ENCODE assay signal across 1 cellular context in the genomic region with DNA sequence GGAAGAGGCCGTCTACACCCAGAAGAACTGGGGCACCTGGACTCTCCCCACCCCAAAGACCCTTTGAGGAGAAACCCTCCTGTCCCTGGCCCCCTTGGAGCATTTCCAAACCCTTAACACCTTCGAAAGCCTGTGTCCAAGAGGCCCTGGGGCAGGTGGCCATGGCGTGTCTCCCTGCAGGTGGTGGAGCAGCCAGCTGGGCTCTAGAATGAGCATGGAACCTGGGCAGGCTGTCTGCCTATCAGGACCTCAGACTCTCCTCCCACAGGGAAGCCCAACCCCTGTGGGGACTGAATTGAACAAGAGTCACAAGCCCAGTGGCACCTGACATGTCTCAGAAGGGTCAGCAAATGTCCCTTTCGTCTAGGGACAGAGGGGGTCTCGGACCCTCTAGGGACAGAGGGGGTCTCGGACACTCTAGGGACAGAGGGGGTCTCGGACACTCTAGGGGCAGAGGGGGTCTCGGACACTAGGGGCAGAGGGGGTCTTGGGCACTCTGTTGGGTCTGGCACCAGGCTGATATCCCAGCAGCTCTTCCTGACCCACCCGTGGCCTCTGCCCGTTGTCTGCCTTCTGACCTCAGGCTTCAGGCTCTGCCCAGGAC.
TF ChIP-seq lines count a peak whose summit lies in the region.

No MANE protein-coding gene starts in this region.

TF ChIP-seq in HepG2, 621 proteins besides CTCF, POLR2A, EP300 and RAD21 (continued from another document):
- peak; percentile 58; the same call in 1 of the 2 replicates for TF ChIP-seq MTA1 (CRISPR knock-in tag; IDR thresholded peaks at IDR 0.05; ENCODE audit: borderline replicate concordance)
- 0 out of 2 replicates have a peak, but pooled peaks have one; percentile 48 for TF ChIP-seq CAMTA2 (CRISPR knock-in tag; IDR thresholded peaks at IDR 0.05; ENCODE audit: borderline replicate concordance)
- TF ChIP-seq, protein P1, sequence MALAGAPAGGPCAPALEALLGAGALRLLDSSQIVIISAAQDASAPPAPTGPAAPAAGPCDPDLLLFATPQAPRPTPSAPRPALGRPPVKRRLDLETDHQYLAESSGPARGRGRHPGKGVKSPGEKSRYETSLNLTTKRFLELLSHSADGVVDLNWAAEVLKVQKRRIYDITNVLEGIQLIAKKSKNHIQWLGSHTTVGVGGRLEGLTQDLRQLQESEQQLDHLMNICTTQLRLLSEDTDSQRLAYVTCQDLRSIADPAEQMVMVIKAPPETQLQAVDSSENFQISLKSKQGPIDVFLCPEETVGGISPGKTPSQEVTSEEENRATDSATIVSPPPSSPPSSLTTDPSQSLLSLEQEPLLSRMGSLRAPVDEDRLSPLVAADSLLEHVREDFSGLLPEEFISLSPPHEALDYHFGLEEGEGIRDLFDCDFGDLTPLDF (CRISPR knock-in tag; IDR thresholded peaks at IDR 0.05): no peak
- TF ChIP-seq, protein P2, sequence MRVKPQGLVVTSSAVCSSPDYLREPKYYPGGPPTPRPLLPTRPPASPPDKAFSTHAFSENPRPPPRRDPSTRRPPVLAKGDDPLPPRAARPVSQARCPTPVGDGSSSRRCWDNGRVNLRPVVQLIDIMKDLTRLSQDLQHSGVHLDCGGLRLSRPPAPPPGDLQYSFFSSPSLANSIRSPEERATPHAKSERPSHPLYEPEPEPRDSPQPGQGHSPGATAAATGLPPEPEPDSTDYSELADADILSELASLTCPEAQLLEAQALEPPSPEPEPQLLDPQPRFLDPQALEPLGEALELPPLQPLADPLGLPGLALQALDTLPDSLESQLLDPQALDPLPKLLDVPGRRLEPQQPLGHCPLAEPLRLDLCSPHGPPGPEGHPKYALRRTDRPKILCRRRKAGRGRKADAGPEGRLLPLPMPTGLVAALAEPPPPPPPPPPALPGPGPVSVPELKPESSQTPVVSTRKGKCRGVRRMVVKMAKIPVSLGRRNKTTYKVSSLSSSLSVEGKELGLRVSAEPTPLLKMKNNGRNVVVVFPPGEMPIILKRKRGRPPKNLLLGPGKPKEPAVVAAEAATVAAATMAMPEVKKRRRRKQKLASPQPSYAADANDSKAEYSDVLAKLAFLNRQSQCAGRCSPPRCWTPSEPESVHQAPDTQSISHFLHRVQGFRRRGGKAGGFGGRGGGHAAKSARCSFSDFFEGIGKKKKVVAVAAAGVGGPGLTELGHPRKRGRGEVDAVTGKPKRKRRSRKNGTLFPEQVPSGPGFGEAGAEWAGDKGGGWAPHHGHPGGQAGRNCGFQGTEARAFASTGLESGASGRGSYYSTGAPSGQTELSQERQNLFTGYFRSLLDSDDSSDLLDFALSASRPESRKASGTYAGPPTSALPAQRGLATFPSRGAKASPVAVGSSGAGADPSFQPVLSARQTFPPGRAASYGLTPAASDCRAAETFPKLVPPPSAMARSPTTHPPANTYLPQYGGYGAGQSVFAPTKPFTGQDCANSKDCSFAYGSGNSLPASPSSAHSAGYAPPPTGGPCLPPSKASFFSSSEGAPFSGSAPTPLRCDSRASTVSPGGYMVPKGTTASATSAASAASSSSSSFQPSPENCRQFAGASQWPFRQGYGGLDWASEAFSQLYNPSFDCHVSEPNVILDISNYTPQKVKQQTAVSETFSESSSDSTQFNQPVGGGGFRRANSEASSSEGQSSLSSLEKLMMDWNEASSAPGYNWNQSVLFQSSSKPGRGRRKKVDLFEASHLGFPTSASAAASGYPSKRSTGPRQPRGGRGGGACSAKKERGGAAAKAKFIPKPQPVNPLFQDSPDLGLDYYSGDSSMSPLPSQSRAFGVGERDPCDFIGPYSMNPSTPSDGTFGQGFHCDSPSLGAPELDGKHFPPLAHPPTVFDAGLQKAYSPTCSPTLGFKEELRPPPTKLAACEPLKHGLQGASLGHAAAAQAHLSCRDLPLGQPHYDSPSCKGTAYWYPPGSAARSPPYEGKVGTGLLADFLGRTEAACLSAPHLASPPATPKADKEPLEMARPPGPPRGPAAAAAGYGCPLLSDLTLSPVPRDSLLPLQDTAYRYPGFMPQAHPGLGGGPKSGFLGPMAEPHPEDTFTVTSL (CRISPR knock-in tag; IDR thresholded peaks at IDR 0.05; ENCODE audit: borderline replicate concordance): 0 out of 2 replicates have a peak, but pooled peaks have one; percentile 35
- TF ChIP-seq ZNF12 (CRISPR knock-in tag; IDR thresholded peaks at IDR 0.05): no peak
- no peak for TF ChIP-seq TCF12 (IDR thresholded peaks at IDR 0.05)
- peak; percentile 23; the same call in 1 of the 2 replicates for TF ChIP-seq TCF12 (CRISPR knock-in tag; IDR thresholded peaks at IDR 0.05)
- TF ChIP-seq ZNF205 (CRISPR knock-in tag; IDR thresholded peaks at IDR 0.05): 0 out of 2 replicates have a peak, but pooled peaks have one; percentile 9
- TF ChIP-seq MEIS1 (CRISPR knock-in tag; IDR thresholded peaks at IDR 0.05; ENCODE audit: borderline replicate concordance): peak; percentile 66; the same call in 1 of the 2 replicates
- 0 out of 2 replicates have a peak, but pooled peaks have one; percentile 30 for TF ChIP-seq NR2C2 (CRISPR knock-in tag; IDR thresholded peaks at IDR 0.05; ENCODE audit: borderline replicate concordance)
- TF ChIP-seq, protein P3, sequence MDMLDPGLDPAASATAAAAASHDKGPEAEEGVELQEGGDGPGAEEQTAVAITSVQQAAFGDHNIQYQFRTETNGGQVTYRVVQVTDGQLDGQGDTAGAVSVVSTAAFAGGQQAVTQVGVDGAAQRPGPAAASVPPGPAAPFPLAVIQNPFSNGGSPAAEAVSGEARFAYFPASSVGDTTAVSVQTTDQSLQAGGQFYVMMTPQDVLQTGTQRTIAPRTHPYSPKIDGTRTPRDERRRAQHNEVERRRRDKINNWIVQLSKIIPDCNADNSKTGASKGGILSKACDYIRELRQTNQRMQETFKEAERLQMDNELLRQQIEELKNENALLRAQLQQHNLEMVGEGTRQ (IDR thresholded peaks at IDR 0.05; ENCODE audit: low read depth, low read length): no peak
- TF ChIP-seq, protein P3 (CRISPR knock-in tag; IDR thresholded peaks at IDR 0.05; ENCODE audit: borderline replicate concordance): no peak
- 0 out of 2 replicates have a peak, but pooled peaks have one; percentile 15 for TF ChIP-seq ZNF256 (CRISPR knock-in tag; conservative IDR thresholded peaks at IDR 0.05)
- TF ChIP-seq ZNF577 (CRISPR knock-in tag; IDR thresholded peaks at IDR 0.05; ENCODE audit: borderline replicate concordance, low read depth): no peak
- TF ChIP-seq FOXA3 (CRISPR knock-in tag; IDR thresholded peaks at IDR 0.05): no peak
- TF ChIP-seq, protein P4, sequence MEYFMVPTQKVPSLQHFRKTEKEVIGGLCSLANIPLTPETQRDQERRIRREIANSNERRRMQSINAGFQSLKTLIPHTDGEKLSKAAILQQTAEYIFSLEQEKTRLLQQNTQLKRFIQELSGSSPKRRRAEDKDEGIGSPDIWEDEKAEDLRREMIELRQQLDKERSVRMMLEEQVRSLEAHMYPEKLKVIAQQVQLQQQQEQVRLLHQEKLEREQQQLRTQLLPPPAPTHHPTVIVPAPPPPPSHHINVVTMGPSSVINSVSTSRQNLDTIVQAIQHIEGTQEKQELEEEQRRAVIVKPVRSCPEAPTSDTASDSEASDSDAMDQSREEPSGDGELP (IDR thresholded peaks at IDR 0.05; ENCODE audit: borderline replicate concordance, low read depth): peak; percentile 59; the same call in 1 of the 2 replicates
- TF ChIP-seq ZSCAN20 (CRISPR knock-in tag; IDR thresholded peaks at IDR 0.05; ENCODE audit: borderline replicate concordance): no peak
- peak; percentile 75 for TF ChIP-seq KDM5B (CRISPR knock-in tag; IDR thresholded peaks at IDR 0.05; ENCODE audit: borderline replicate concordance)
- peak; percentile 75 for TF ChIP-seq ZBTB7A (CRISPR knock-in tag; IDR thresholded peaks at IDR 0.05)
- TF ChIP-seq, protein P5, sequence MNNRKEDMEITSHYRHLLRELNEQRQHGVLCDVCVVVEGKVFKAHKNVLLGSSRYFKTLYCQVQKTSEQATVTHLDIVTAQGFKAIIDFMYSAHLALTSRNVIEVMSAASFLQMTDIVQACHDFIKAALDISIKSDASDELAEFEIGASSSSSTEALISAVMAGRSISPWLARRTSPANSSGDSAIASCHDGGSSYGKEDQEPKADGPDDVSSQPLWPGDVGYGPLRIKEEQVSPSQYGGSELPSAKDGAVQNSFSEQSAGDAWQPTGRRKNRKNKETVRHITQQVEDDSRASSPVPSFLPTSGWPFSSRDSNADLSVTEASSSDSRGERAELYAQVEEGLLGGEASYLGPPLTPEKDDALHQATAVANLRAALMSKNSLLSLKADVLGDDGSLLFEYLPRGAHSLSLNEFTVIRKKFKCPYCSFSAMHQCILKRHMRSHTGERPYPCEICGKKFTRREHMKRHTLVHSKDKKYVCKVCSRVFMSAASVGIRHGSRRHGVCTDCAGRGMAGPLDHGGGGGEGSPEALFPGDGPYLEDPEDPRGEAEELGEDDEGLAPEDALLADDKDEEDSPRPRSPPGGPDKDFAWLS (CRISPR knock-in tag; IDR thresholded peaks at IDR 0.05; ENCODE audit: borderline replicate concordance): peak; percentile 82; the same call in 1 of the 2 replicates
- 0 out of 2 replicates have a peak, but pooled peaks have one; percentile 2 for TF ChIP-seq CCDC6 (CRISPR knock-in tag; IDR thresholded peaks at IDR 0.05)
- TF ChIP-seq, protein P6, sequence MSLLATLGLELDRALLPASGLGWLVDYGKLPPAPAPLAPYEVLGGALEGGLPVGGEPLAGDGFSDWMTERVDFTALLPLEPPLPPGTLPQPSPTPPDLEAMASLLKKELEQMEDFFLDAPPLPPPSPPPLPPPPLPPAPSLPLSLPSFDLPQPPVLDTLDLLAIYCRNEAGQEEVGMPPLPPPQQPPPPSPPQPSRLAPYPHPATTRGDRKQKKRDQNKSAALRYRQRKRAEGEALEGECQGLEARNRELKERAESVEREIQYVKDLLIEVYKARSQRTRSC (CRISPR knock-in tag; IDR thresholded peaks at IDR 0.05; ENCODE audit: low read depth): 0 out of 2 replicates have a peak, but pooled peaks have one; percentile 91
- TF ChIP-seq, protein P7, sequence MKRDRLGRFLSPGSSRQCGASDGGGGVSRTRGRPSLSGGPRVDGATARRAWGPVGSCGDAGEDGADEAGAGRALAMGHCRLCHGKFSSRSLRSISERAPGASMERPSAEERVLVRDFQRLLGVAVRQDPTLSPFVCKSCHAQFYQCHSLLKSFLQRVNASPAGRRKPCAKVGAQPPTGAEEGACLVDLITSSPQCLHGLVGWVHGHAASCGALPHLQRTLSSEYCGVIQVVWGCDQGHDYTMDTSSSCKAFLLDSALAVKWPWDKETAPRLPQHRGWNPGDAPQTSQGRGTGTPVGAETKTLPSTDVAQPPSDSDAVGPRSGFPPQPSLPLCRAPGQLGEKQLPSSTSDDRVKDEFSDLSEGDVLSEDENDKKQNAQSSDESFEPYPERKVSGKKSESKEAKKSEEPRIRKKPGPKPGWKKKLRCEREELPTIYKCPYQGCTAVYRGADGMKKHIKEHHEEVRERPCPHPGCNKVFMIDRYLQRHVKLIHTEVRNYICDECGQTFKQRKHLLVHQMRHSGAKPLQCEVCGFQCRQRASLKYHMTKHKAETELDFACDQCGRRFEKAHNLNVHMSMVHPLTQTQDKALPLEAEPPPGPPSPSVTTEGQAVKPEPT (CRISPR knock-in tag; IDR thresholded peaks at IDR 0.05; ENCODE audit: low read depth): peak; percentile 32; the same call in 1 of the 2 replicates
- TF ChIP-seq SAP130 (CRISPR knock-in tag; IDR thresholded peaks at IDR 0.05; ENCODE audit: low read depth): 0 out of 2 replicates have a peak, but pooled peaks have one; percentile 6
- TF ChIP-seq, protein P8, sequence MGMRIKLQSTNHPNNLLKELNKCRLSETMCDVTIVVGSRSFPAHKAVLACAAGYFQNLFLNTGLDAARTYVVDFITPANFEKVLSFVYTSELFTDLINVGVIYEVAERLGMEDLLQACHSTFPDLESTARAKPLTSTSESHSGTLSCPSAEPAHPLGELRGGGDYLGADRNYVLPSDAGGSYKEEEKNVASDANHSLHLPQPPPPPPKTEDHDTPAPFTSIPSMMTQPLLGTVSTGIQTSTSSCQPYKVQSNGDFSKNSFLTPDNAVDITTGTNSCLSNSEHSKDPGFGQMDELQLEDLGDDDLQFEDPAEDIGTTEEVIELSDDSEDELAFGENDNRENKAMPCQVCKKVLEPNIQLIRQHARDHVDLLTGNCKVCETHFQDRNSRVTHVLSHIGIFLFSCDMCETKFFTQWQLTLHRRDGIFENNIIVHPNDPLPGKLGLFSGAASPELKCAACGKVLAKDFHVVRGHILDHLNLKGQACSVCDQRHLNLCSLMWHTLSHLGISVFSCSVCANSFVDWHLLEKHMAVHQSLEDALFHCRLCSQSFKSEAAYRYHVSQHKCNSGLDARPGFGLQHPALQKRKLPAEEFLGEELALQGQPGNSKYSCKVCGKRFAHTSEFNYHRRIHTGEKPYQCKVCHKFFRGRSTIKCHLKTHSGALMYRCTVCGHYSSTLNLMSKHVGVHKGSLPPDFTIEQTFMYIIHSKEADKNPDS (CRISPR knock-in tag; IDR thresholded peaks at IDR 0.05): no peak
TF ChIP-seq in HepG2: peak in this region for 44.
